In genomic region chr10:21423850-21424249, GRCh38 we compare ENCODE assay signal across 26 cellular contexts.
"Had no signal": no experiment of that assay in that cellular context is flagged by ENCODE, and none has a peak within 500 bp of the region (broad histone marks: within the 10 kb centered on the region; RNA-seq: fewer than 3 reads in every experiment).

No MANE protein-coding gene starts in this region.

- DNase-seq: activated B cell treated with CpG ODN at 0.5 μM for 24 hours; activated CD4-positive, alpha-beta T cell treated with anti-CD3 and anti-CD28 coated beads for 48 hours; activated CD4-positive, alpha-beta T cell treated with anti-CD3 and anti-CD28 coated beads, Interleukin-2, amount 50 U/mL, for 1 hour; activated CD4-positive, alpha-beta T cell treated with anti-CD3 and anti-CD28 coated beads, Interleukin-2, amount 50 U/mL, for 48 hours; activated CD8-positive, alpha-beta memory T cell treated with anti-CD3 and anti-CD28 coated beads for 24 hours; activated CD8-positive, alpha-beta T cell treated with anti-CD3 and anti-CD28 coated beads for 36 hours; activated effector memory CD4-positive, alpha-beta T cell treated with Interleukin-2 at 50 U/mL for 16 hours; activated gamma-delta T cell treated with Interleukin-2 at 50 U/mL for 16 hours; activated naive CD4-positive, alpha-beta T cell treated with anti-CD3 and anti-CD28 coated beads, Interleukin-2, amount 50 U/mL, for 16 hours; activated naive CD4-positive, alpha-beta T cell treated with Interleukin-2 at 50 U/mL for 16 hours; activated T-cell treated with anti-CD3 and anti-CD28 coated beads, Interleukin-2, amount 50 U/mL, for 4 hours; amniotic stem cell; anterior cingulate cortex; brain microvascular endothelial cell; dorsolateral prefrontal cortex; effector memory CD4-positive, alpha-beta T cell; endodermal cell; head of caudate nucleus; T-helper 2 cell had no signal

- H3K27me3 ChIP-seq: brain microvascular endothelial cell, dorsolateral prefrontal cortex had no signal

- ATAC-seq: activated CD4-positive, CD25-positive, alpha-beta regulatory T cell treated with anti-CD3 and anti-CD28 coated beads, Interleukin-2, amount 50 U/mL, for 24 hours; activated CD8-positive, alpha-beta T cell treated with anti-CD3 and anti-CD28 coated beads for 36 hours; activated T-cell treated with anti-CD3 and anti-CD28 coated beads, Interleukin-2, amount 50 U/mL, for 4 hours; activated T-helper 17 cell treated with anti-CD3 and anti-CD28 coated beads, Interleukin-2, amount 50 U/mL, for 72 hours; esophagus mucosa had no signal

- H3K4me3 ChIP-seq: coronary artery, dorsolateral prefrontal cortex had no signal

- FAIRE-seq: astrocyte, bronchial epithelial cell had no signal

- H3K27ac ChIP-seq: brain microvascular endothelial cell, coronary artery, dorsolateral prefrontal cortex, VCaP had no signal

- H3K36me3 ChIP-seq: brain microvascular endothelial cell had no signal
